Comparison of ENCODE assay signal across 33 cellular contexts in genomic region chr10:109855746-109856145, GRCh38.
"Had no signal": no experiment of that assay in that cellular context is flagged by ENCODE, and none has a peak within 500 bp of the region (broad histone marks: within the 10 kb centered on the region; RNA-seq: fewer than 3 reads in every experiment).

No MANE protein-coding gene starts in this region.

- DNase-seq: activated B cell treated with CpG ODN at 0.5 μM for 24 hours; activated CD4-positive, alpha-beta memory T cell treated with anti-CD3 and anti-CD28 coated beads for 36 hours; activated CD4-positive, alpha-beta T cell treated with anti-CD3 and anti-CD28 coated beads for 4 hours; activated CD4-positive, alpha-beta T cell treated with anti-CD3 and anti-CD28 coated beads, Interleukin-2, amount 10 ng/mL, durations not matched to agents 24 days and 14 days; activated CD4-positive, alpha-beta T cell treated with anti-CD3 and anti-CD28 coated beads, Interleukin-2, amount 50 U/mL, for 1 hour; activated CD4-positive, alpha-beta T cell treated with anti-CD3 and anti-CD28 coated beads, Interleukin-2, amount 50 U/mL, for 4 hours; activated CD4-positive, CD25-positive, alpha-beta regulatory T cell treated with anti-CD3 and anti-CD28 coated beads, Interleukin-2, amount 50 U/mL, for 72 hours; activated CD8-positive, alpha-beta memory T cell treated with anti-CD3 and anti-CD28 coated beads, Interleukin-2, amount 50 U/mL, for 4 hours; activated CD8-positive, alpha-beta T cell treated with anti-CD3 and anti-CD28 coated beads for 36 hours; activated effector memory CD4-positive, alpha-beta T cell treated with anti-CD3 and anti-CD28 coated beads, Interleukin-2, amount 50 U/mL, for 16 hours; activated gamma-delta T cell treated with Interleukin-2 at 50 U/mL for 16 hours; activated naive CD4-positive, alpha-beta T cell; activated naive CD4-positive, alpha-beta T cell treated with anti-CD3 and anti-CD28 coated beads for 36 hours; activated naive CD4-positive, alpha-beta T cell treated with anti-CD3 and anti-CD28 coated beads, Interleukin-2, amount 50 U/mL, for 16 hours; activated naive CD8-positive, alpha-beta T cell treated with anti-CD3 and anti-CD28 coated beads for 36 hours; activated T-cell treated with anti-CD3 and anti-CD28 coated beads for 4 hours; activated T-cell treated with anti-CD3 and anti-CD28 coated beads, Interleukin-2, amount 50 U/mL, for 1 hour; activated T-cell treated with anti-CD3 and anti-CD28 coated beads, Interleukin-2, amount 50 U/mL, for 4 hours; activated T-cell treated with anti-CD3 and anti-CD28 coated beads, Interleukin-2, amount 50 U/mL, for 72 hours; adrenal gland; amniotic stem cell; aorta; body of pancreas; brain microvascular endothelial cell; central memory CD4-positive, alpha-beta T cell; T-helper 2 cell; T-helper 9 cell had no signal

- H3K9me3 ChIP-seq: adrenal gland, body of pancreas, breast epithelium had no signal

- ATAC-seq: activated CD8-positive, alpha-beta T cell treated with anti-CD3 and anti-CD28 coated beads for 36 hours; activated naive CD4-positive, alpha-beta T cell treated with anti-CD3 and anti-CD28 coated beads, Interleukin-2, amount 50 U/mL, for 72 hours; activated T-cell treated with anti-CD3 and anti-CD28 coated beads, Interleukin-2, amount 50 U/mL, for 4 hours; activated T-cell treated with anti-CD3 and anti-CD28 coated beads, Interleukin-2, amount 50 U/mL, for 72 hours; activated T-helper 17 cell treated with anti-CD3 and anti-CD28 coated beads, Interleukin-2, amount 50 U/mL, for 72 hours; body of pancreas had no signal

- FAIRE-seq: astrocyte, TTC549 had no signal

- H3K36me3 ChIP-seq: adrenal gland, brain microvascular endothelial cell, breast epithelium had no signal

- H3K4me3 ChIP-seq: adrenal gland, body of pancreas, breast epithelium had no signal

- H3K27me3 ChIP-seq: adrenal gland, body of pancreas, brain microvascular endothelial cell, breast epithelium had no signal

- H3K27ac ChIP-seq: adrenal gland, body of pancreas, brain microvascular endothelial cell, breast epithelium, VCaP had no signal

- H3K4me1 ChIP-seq: breast epithelium had no signal
